ENCODE assay signal across 16 cellular contexts in genomic region chr1:163932901-163933300, GRCh38.
"Had no signal": no experiment of that assay in that cellular context is flagged by ENCODE, and none has a peak within 500 bp of the region (broad histone marks: within the 10 kb centered on the region; RNA-seq: fewer than 3 reads in every experiment).

No MANE protein-coding gene starts in this region.

- ATAC-seq: Panc1, PC-3 had no signal

- H3K4me1 ChIP-seq: SJSA1 had no signal

- H3K27me3 ChIP-seq: SJSA1 had no signal

- H3K4me3 ChIP-seq: SJSA1, SK-N-MC had no signal

- H3K36me3 ChIP-seq: SJSA1 had no signal

- H3K27ac ChIP-seq: SJSA1, SK-N-MC had no signal

- DNase-seq: KBM-7, MV-4-11, NCI-H1048, NCI-H1105, NCI-H1436 treated with DMSO at 0.1 percent for 48 hours, NCI-H1694, NCI-H187 treated with DMSO at 0.1 percent for 48 hours, NCI-H2227 treated with DMSO at 0.1 percent for 48 hours, NCI-H526 treated with DMSO at 0.1 percent for 48 hours, NCI-H748 treated with DMSO at 0.1 percent for 48 hours, PC-3, Right ventricle myocardium superior, SIG-M5 had no signal

- H3K9me3 ChIP-seq: SJSA1 had no signal
